Comparison of ENCODE assay signal across 7 cellular contexts in genomic region chr18:1357724-1358123, GRCh38.
"Had no signal": no experiment of that assay in that cellular context is flagged by ENCODE, and none has a peak within 500 bp of the region (broad histone marks: within the 10 kb centered on the region; RNA-seq: fewer than 3 reads in every experiment).

No MANE protein-coding gene starts in this region.

- ATAC-seq: GM23338 had no signal

- DNase-seq: H9, HCEC 1CT had no signal

- FAIRE-seq: H1, H54, HTR-8/SVneo had no signal

- H3K9me3 Mint-ChIP-seq: GM23338 had no signal

- H3K4me2 ChIP-seq: GM23338 had no signal

- H3K4me3 ChIP-seq: GM23338 had no signal

- H3K4me3 Mint-ChIP-seq: GM23338, H9, IgD-negative memory B cell had no signal

- H3K27ac Mint-ChIP-seq: GM23338, H9, IgD-negative memory B cell had no signal

- H2AFZ ChIP-seq: GM23338 had no signal

- H3K36me3 Mint-ChIP-seq: IgD-negative memory B cell had no signal

- H3K4me1 Mint-ChIP-seq: GM23338, H9 had no signal
